Comparison of ENCODE assay signal across 17 cellular contexts in genomic region chr2:12762337-12762736, GRCh38.
"Had no signal": no experiment of that assay in that cellular context is flagged by ENCODE, and none has a peak within 500 bp of the region (broad histone marks: within the 10 kb centered on the region; RNA-seq: fewer than 3 reads in every experiment).

No MANE protein-coding gene starts in this region.

- H3K27ac ChIP-seq: SJSA1, SK-N-MC had no signal

- H3K9me3 ChIP-seq: SJSA1 had no signal

- H3K27me3 ChIP-seq: SJSA1 had no signal

- H3K36me3 ChIP-seq: SJSA1 had no signal

- DNase-seq: KBM-7, NCI-H1092, NCI-H1105 treated with DMSO at 0.1 percent for 48 hours, NCI-H1417 treated with DMSO at 0.1 percent for 48 hours, NCI-H146, NCI-H1694 treated with DMSO at 0.1 percent for 48 hours, NCI-H1930, NCI-H2081, NCI-H2107, NCI-H2227 treated with DMSO at 0.1 percent for 48 hours, NCI-H526 treated with DMSO at 0.1 percent for 48 hours, NCI-H748 treated with DMSO at 0.1 percent for 48 hours, Right ventricle myocardium superior, RPMI8226, SIG-M5 had no signal

- H3K4me3 ChIP-seq: SJSA1, SK-N-MC had no signal
